Comparison of ENCODE assay signal across 14 cellular contexts in genomic region chr22:49674479-49674830, GRCh38.
"Had no signal": no experiment of that assay in that cellular context is flagged by ENCODE, and none has a peak within 500 bp of the region (broad histone marks: within the 10 kb centered on the region; RNA-seq: fewer than 3 reads in every experiment).

No MANE protein-coding gene starts in this region.

- ATAC-seq: foreskin keratinocyte; left colon; mucosa of descending colon; naive thymus-derived CD8-positive, alpha-beta T cell; stimulated activated effector memory CD8-positive, alpha-beta T cell treated with anti-CD3 and anti-CD28 coated beads, Interleukin-12 subunit alpha, Interleukin-12 subunit beta, amount 100 ng/mL, for 72 hours; stimulated activated naive CD8-positive, alpha-beta T cell treated with anti-CD3 and anti-CD28 coated beads, Interleukin-15, Interleukin-2, amounts not matched to agents 100 U/mL and 50 U/mL, for 24 hours had no signal

- H3K36me3 Mint-ChIP-seq: naive thymus-derived CD8-positive, alpha-beta T cell; stimulated activated effector memory CD8-positive, alpha-beta T cell treated with anti-CD3 and anti-CD28 coated beads, Interleukin-12 subunit alpha, Interleukin-12 subunit beta, amount 100 ng/mL, for 72 hours; type B pancreatic cell had no signal

- H3K9me3 Mint-ChIP-seq: naive thymus-derived CD8-positive, alpha-beta T cell; stimulated activated effector memory CD8-positive, alpha-beta T cell treated with anti-CD3 and anti-CD28 coated beads, Interleukin-12 subunit alpha, Interleukin-12 subunit beta, amount 100 ng/mL, for 72 hours; type B pancreatic cell had no signal

- DNase-seq: effector CD4-positive, alpha-beta T cell; erythroblast; foreskin keratinocyte; kidney; left colon; mammary epithelial cell; mucosa of descending colon; naive thymus-derived CD8-positive, alpha-beta T cell; stimulated activated CD4-positive, alpha-beta T cell treated with anti-CD3 and anti-CD28 coated beads, Interleukin-2, amount 100 ng/mL, for 48 hours; stimulated activated naive CD8-positive, alpha-beta T cell treated with anti-CD3 and anti-CD28 coated beads, Interleukin-15, Interleukin-2, amounts not matched to agents 100 U/mL and 50 U/mL, for 24 hours; thyroid gland had no signal

- H3K27ac Mint-ChIP-seq: endodermal cell; stimulated activated effector memory CD8-positive, alpha-beta T cell treated with anti-CD3 and anti-CD28 coated beads, Interleukin-12 subunit alpha, Interleukin-12 subunit beta, amount 100 ng/mL, for 72 hours; type B pancreatic cell had no signal

- H3K4me3 Mint-ChIP-seq: endodermal cell; naive thymus-derived CD8-positive, alpha-beta T cell; stimulated activated effector memory CD8-positive, alpha-beta T cell treated with anti-CD3 and anti-CD28 coated beads, Interleukin-12 subunit alpha, Interleukin-12 subunit beta, amount 100 ng/mL, for 72 hours; type B pancreatic cell had no signal
